8 cellular contexts compared by ENCODE assay signal in the genomic region with DNA sequence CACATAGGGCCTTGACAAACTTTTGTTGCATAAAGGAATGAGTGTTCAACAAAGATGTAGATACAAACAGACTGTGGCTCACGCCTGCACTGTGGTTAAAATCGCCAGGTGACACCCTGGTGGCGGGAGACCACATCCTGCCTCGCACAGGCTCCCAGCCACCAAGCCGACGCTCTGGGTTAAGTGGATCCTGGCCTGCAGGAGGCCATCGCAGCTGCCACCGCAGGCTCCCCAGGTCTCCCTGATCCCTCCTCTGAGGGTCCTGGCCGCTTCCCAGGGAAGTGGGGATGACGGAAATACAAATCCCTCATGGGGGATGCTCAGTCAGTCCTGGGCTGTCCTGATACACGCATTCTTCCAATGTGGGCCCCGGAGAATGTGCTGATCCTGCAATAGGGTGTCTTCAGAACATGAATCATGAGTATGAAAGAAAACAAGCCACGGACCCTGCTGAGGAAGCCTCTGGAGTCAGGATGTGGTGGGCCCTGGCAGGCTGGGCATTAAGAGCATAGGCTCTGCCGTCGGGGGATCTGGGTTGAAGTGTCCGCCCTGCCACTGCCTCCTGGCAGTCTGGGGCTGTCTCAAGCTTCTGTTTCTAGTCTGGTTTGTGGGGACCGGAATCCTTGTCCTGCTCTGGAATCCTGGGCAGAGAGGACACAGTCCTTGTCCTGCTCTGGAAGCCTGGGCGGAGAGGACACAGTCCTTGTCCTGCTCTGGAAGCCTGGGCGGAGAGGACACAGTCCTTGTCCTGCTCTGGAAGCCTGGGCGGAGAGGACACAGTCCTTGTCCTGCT. TPM values are rescaled to one million over a fixed set of nuclear protein-coding genes. Genes with fewer than 3 reads are reported as not detected.
A peak's percentile ranks its signal among the peaks of the same experiment; 100 is the strongest.
DNase-seq lines count a peak whose midpoint lies in the region; ATAC-seq and TF ChIP-seq lines count a peak whose summit lies in the region.

No MANE protein-coding gene starts in this region.

- 75% methylated on average over 20 of the region's 20 CpGs for WGBS in liver
- WGBS in thymus = 26% methylated on average over 20 of the region's 20 CpGs

- H3K27ac ChIP-seq in liver (ENCODE audit: low read depth in 1 of 2, low read length in 2 of 2) = peak overlapping the region in 1 of 2 donors; percentile 15
- peak overlapping the region; percentile 80 for H3K27ac ChIP-seq in thymus (ENCODE audit: low read depth)

- POLR2A ChIA-PET in activated CD8-positive, alpha-beta T cell treated with anti-CD3 and anti-CD28 coated beads for 36 hours (lab: Charles Lee) = interaction anchor here (1.0 kb wide), 1 partner anchor 258 kb away, joined by 3 read pairs; no protein-coding TSS in a partner anchor

- H3K4me3 ChIP-seq in liver (ENCODE audit: low read depth in 1 of 3, low read length in 3 of 3) = no peak overlapping the region
- no peak overlapping the region for H3K4me3 ChIP-seq in thymus (ENCODE audit: low read length)

- DNase-seq in AML-193 (lab: John Stamatoyannopoulos, UW) (peak; percentile 46), NCI-H2029 (lab: John Stamatoyannopoulos, UW) (no peak)
- peak; percentile 91 for DNase-seq in activated CD8-positive, alpha-beta T cell treated with anti-CD3 and anti-CD28 coated beads for 36 hours

- no peak overlapping the region for H3K4me3 Mint-ChIP-seq in activated CD8-positive, alpha-beta T cell treated with anti-CD3 and anti-CD28 coated beads for 36 hours

- H3K4me1 Mint-ChIP-seq in activated CD8-positive, alpha-beta T cell treated with anti-CD3 and anti-CD28 coated beads for 36 hours (ENCODE audit: low read depth) = peaks cover 49% of the 10 kb centered on the region

- intact Hi-C loops in activated CD8-positive, alpha-beta T cell treated with anti-CD3 and anti-CD28 coated beads for 36 hours (cut with micrococcal nuclease) = no loop called here

- H3K36me3 Mint-ChIP-seq in activated CD8-positive, alpha-beta T cell treated with anti-CD3 and anti-CD28 coated beads for 36 hours (ENCODE audit: low read depth) = no peaks in the 10 kb centered on the region

- no peaks in the 10 kb centered on the region for H3K27me3 Mint-ChIP-seq in activated CD8-positive, alpha-beta T cell treated with anti-CD3 and anti-CD28 coated beads for 36 hours

- no peaks in the 10 kb centered on the region for H3K36me3 ChIP-seq in liver (ENCODE audit: control insufficient read depth in 4 of 4, insufficient read depth in 3 of 4, low read depth in 1 of 4, low read length in 3 of 4)
- H3K36me3 ChIP-seq in thymus (ENCODE audit: control insufficient read depth, insufficient read depth) = no peaks in the 10 kb centered on the region

- ATAC-seq in GM19467 (IDR thresholded peaks at IDR 0.05; ENCODE audit: unreplicated experiment) = peak; percentile 95
- ATAC-seq in HG03575 (IDR thresholded peaks at IDR 0.05; ENCODE audit: extremely low read depth, insufficient number of reproducible peaks, low FRiP score, unreplicated experiment) = peak; percentile 45
- ATAC-seq in activated CD8-positive, alpha-beta T cell treated with anti-CD3 and anti-CD28 coated beads for 36 hours = peak; percentile 85
- no peak for ATAC-seq in SK-N-SH treated with all-trans-retinoic acid at 6 μM for 48 hours

- no peak overlapping the region for H3K9ac ChIP-seq in liver (ENCODE audit: low read depth in 1 of 2, low read length in 2 of 2)

- no peak for TF ChIP-seq RAD21 in liver (IDR thresholded peaks at IDR 0.05)

- peak overlapping the region; percentile 32 for H3K27ac Mint-ChIP-seq in activated CD8-positive, alpha-beta T cell treated with anti-CD3 and anti-CD28 coated beads for 36 hours

- H3K9me3 ChIP-seq in liver (ENCODE audit: control insufficient read depth in 4 of 4, low read length in 3 of 4) (no peaks in the 10 kb centered on the region), thymus (ENCODE audit: control insufficient read depth) (no peaks in the 10 kb centered on the region)

- H3K27me3 ChIP-seq in liver (ENCODE audit: control insufficient read depth in 4 of 4, insufficient read depth in 4 of 4, low read length in 3 of 4) (no peaks in the 10 kb centered on the region), thymus (ENCODE audit: control insufficient read depth, insufficient read depth) (no peaks in the 10 kb centered on the region)

- peaks cover 4 to 29% (median 18%) of the 10 kb centered on the region in 4 donors for H3K4me1 ChIP-seq in liver (ENCODE audit: control insufficient read depth in 4 of 4, insufficient read depth in 4 of 4, low read length in 3 of 4)
- peaks cover 47% of the 10 kb centered on the region for H3K4me1 ChIP-seq in thymus (ENCODE audit: control insufficient read depth, insufficient read depth, low read length)

- peak; percentile 32 for TF ChIP-seq CTCF in activated CD8-positive, alpha-beta T cell treated with anti-CD3 and anti-CD28 coated beads for 36 hours (IDR thresholded peaks at IDR 0.05)
- TF ChIP-seq CTCF in liver (IDR thresholded peaks at IDR 0.05; ENCODE audit: low read depth, low read length, missing input control) = no peak

- CTCF ChIA-PET in activated CD8-positive, alpha-beta T cell treated with anti-CD3 and anti-CD28 coated beads for 36 hours (lab: Charles Lee) = interaction anchor here (1.4 kb wide), 1 partner anchor 22 kb away, joined by 3 read pairs; no protein-coding TSS in a partner anchor

- H3K9me3 Mint-ChIP-seq in activated CD8-positive, alpha-beta T cell treated with anti-CD3 and anti-CD28 coated beads for 36 hours = no peaks in the 10 kb centered on the region

TF ChIP-seq in liver, 16 proteins besides CTCF, POLR2A, EP300 and RAD21:
- TF ChIP-seq, protein P1, sequence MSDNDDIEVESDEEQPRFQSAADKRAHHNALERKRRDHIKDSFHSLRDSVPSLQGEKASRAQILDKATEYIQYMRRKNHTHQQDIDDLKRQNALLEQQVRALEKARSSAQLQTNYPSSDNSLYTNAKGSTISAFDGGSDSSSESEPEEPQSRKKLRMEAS (IDR thresholded peaks at IDR 0.05) = peak; percentile 53
- TF ChIP-seq FOXA1 (IDR thresholded peaks at IDR 0.05) = no peak
- TF ChIP-seq RXRA (IDR thresholded peaks at IDR 0.05) = peak in 1 of 2 donors; percentile 24
- TF ChIP-seq JUND (IDR thresholded peaks at IDR 0.05) = peak in 1 of 2 donors; percentile 56
TF ChIP-seq in liver: peak in this region for 3.

TF ChIP-seq in SK-N-SH treated with all-trans-retinoic acid at 6 μM for 48 hours, 23 proteins besides CTCF, POLR2A, EP300 and RAD21 (continues in another document):
- TF ChIP-seq ISL1 (CRISPR knock-in tag; IDR thresholded peaks at IDR 0.05) (no peak), OSR1 (CRISPR knock-in tag; IDR thresholded peaks at IDR 0.05) (no peak), ZFP3 (CRISPR knock-in tag; IDR thresholded peaks at IDR 0.05) (no peak), ARNTL (CRISPR knock-in tag; IDR thresholded peaks at IDR 0.05; ENCODE audit: borderline replicate concordance, low read depth) (no peak), ZFP30 (CRISPR knock-in tag; IDR thresholded peaks at IDR 0.05) (no peak), GLIS3 (CRISPR knock-in tag; IDR thresholded peaks at IDR 0.05) (no peak)
- TF ChIP-seq, protein P2, sequence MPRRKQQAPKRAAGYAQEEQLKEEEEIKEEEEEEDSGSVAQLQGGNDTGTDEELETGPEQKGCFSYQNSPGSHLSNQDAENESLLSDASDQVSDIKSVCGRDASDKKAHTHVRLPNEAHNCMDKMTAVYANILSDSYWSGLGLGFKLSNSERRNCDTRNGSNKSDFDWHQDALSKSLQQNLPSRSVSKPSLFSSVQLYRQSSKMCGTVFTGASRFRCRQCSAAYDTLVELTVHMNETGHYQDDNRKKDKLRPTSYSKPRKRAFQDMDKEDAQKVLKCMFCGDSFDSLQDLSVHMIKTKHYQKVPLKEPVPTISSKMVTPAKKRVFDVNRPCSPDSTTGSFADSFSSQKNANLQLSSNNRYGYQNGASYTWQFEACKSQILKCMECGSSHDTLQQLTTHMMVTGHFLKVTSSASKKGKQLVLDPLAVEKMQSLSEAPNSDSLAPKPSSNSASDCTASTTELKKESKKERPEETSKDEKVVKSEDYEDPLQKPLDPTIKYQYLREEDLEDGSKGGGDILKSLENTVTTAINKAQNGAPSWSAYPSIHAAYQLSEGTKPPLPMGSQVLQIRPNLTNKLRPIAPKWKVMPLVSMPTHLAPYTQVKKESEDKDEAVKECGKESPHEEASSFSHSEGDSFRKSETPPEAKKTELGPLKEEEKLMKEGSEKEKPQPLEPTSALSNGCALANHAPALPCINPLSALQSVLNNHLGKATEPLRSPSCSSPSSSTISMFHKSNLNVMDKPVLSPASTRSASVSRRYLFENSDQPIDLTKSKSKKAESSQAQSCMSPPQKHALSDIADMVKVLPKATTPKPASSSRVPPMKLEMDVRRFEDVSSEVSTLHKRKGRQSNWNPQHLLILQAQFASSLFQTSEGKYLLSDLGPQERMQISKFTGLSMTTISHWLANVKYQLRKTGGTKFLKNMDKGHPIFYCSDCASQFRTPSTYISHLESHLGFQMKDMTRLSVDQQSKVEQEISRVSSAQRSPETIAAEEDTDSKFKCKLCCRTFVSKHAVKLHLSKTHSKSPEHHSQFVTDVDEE (CRISPR knock-in tag; IDR thresholded peaks at IDR 0.05) = no peak
- TF ChIP-seq, protein P3, sequence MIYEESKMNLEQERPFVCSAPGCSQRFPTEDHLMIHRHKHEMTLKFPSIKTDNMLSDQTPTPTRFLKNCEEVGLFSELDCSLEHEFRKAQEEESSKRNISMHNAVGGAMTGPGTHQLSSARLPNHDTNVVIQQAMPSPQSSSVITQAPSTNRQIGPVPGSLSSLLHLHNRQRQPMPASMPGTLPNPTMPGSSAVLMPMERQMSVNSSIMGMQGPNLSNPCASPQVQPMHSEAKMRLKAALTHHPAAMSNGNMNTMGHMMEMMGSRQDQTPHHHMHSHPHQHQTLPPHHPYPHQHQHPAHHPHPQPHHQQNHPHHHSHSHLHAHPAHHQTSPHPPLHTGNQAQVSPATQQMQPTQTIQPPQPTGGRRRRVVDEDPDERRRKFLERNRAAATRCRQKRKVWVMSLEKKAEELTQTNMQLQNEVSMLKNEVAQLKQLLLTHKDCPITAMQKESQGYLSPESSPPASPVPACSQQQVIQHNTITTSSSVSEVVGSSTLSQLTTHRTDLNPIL (CRISPR knock-in tag; IDR thresholded peaks at IDR 0.05; ENCODE audit: low read depth) = no peak

RNA-seq across cellular contexts. Expression of gene BEGAIN, which starts 53.5 kb away (rescaled TPM):
- total RNA-seq in activated CD8-positive, alpha-beta T cell treated with anti-CD3 and anti-CD28 coated beads for 36 hours = 1 to 10 TPM; 5.5 to 6.0 TPM
- 1 to 10 TPM in 1 of 2 donors, under 1 TPM in 1; 0.47 to 1.9 TPM for total RNA-seq in liver
- polyA plus RNA-seq in liver (under 1 TPM; 0.11 to 0.12 TPM), thymus (1.0 TPM)
